18 cellular contexts compared by ENCODE assay signal in genomic region chr12:95641299-95641947, GRCh38.
"Had no signal": no experiment of that assay in that cellular context is flagged by ENCODE, and none has a peak within 500 bp of the region (broad histone marks: within the 10 kb centered on the region; RNA-seq: fewer than 3 reads in every experiment).

No MANE protein-coding gene starts in this region.

- H3K36me3 ChIP-seq: colonic mucosa, lower lobe of right lung, sigmoid colon, tibial artery, upper lobe of left lung, uterus had no signal

- H3K27me3 ChIP-seq: colonic mucosa, foreskin keratinocyte, sigmoid colon, tibial artery, upper lobe of left lung, uterus had no signal

- H3K4me1 ChIP-seq: colonic mucosa, foreskin keratinocyte, lower lobe of right lung, upper lobe of left lung, uterus had no signal

- H3K4me3 ChIP-seq: colonic mucosa, lower lobe of right lung, psoas muscle, sigmoid colon, smooth muscle cell, tibial artery, upper lobe of left lung, uterus had no signal

- H3K9me3 ChIP-seq: colonic mucosa, lower lobe of right lung, sigmoid colon, tibial artery, upper lobe of left lung, uterus had no signal

- ATAC-seq: foreskin keratinocyte; lower lobe of right lung; naive thymus-derived CD4-positive, alpha-beta T cell; psoas muscle had no signal

- DNase-seq: colonic mucosa; dermis blood vessel endothelial cell; foreskin keratinocyte; immature natural killer cell; lower lobe of right lung; midbrain; naive thymus-derived CD4-positive, alpha-beta T cell; nephron progenitor cell; psoas muscle; retina; sigmoid colon; stimulated activated CD4-positive, alpha-beta T cell treated with anti-CD3 and anti-CD28 coated beads, Interleukin-2, amount 100 ng/mL, for 48 hours; stimulated activated naive CD4-positive, alpha-beta T cell treated with Interleukin-2 at 50 U/mL for 16 hours; tibial artery; upper lobe of left lung; uterus had no signal

- H3K27ac ChIP-seq: colonic mucosa, foreskin keratinocyte, lower lobe of right lung, psoas muscle, sigmoid colon, tibial artery, upper lobe of left lung, uterus had no signal

- H3K4me2 ChIP-seq: smooth muscle cell had no signal

- FAIRE-seq: keratinocyte had no signal
